In genomic region chr5:158398360-158399201, GRCh38 we compare ENCODE assay signal across 11 cellular contexts.
A peak's percentile ranks its signal among the peaks of the same experiment; 100 is the strongest.
DNase-seq lines count a peak whose midpoint lies in the region; ATAC-seq and TF ChIP-seq lines count a peak whose summit lies in the region.
"Had no signal": no experiment of that assay in that cellular context is flagged by ENCODE, and none has a peak within 500 bp of the region (broad histone marks: within the 10 kb centered on the region; RNA-seq: fewer than 3 reads in every experiment).

No MANE protein-coding gene starts in this region.

- DNase-seq in mesenteric fat pad (ENCODE audit: low spot score) (no peak), brain microvascular endothelial cell (no peak)
- DNase-seq in stimulated activated naive CD8-positive, alpha-beta T cell treated with anti-CD3 and anti-CD28 coated beads, Interleukin-15, amount 100 ng/mL, for 72 hours: no peak
- DNase-seq in stimulated activated CD4-positive, alpha-beta T cell treated with anti-CD3 and anti-CD28 coated beads, Interleukin-4, amount 100 ng/mL, for 4 hours: no peak
- DNase-seq: effector memory CD4-positive, alpha-beta T cell; NCI-H446; SW 1271 had no signal

- no peaks in the 10 kb centered on the region for H3K36me3 ChIP-seq in brain microvascular endothelial cell (replicated peaks)

- in situ Hi-C loops in brain microvascular endothelial cell (cut with HindIII; ENCODE audit: low pct_ligation_motif_present, low sequenced_read_pairs): no loop called here

- peaks cover 7% of the 10 kb centered on the region for H3K4me1 Mint-ChIP-seq in stimulated activated naive CD8-positive, alpha-beta T cell treated with anti-CD3 and anti-CD28 coated beads, Interleukin-15, amount 100 ng/mL, for 72 hours

- no peak for TF ChIP-seq CTCF in brain microvascular endothelial cell (IDR thresholded peaks at IDR 0.05; ENCODE audit: low read depth, low read length, missing control alignments)

- peak; percentile 85 for ATAC-seq in GM19372 (IDR thresholded peaks at IDR 0.05; ENCODE audit: low read depth, unreplicated experiment)
- ATAC-seq in HG02763 (IDR thresholded peaks at IDR 0.05; ENCODE audit: unreplicated experiment): peak; percentile 92
- ATAC-seq in HG03460 (IDR thresholded peaks at IDR 0.05; ENCODE audit: unreplicated experiment): peak; percentile 88
- no peak for ATAC-seq in stimulated activated naive CD8-positive, alpha-beta T cell treated with anti-CD3 and anti-CD28 coated beads, Interleukin-15, amount 100 ng/mL, for 72 hours

- H3K27me3 ChIP-seq in brain microvascular endothelial cell (replicated peaks): no peaks in the 10 kb centered on the region

- H3K9me3 Mint-ChIP-seq in stimulated activated naive CD8-positive, alpha-beta T cell treated with anti-CD3 and anti-CD28 coated beads, Interleukin-15, amount 100 ng/mL, for 72 hours: peaks cover 6 to 10% of the 10 kb centered on the region in 2 donors

- no peak overlapping the region for H3K4me3 Mint-ChIP-seq in stimulated activated naive CD8-positive, alpha-beta T cell treated with anti-CD3 and anti-CD28 coated beads, Interleukin-15, amount 100 ng/mL, for 72 hours

- H3K27me3 Mint-ChIP-seq in stimulated activated naive CD8-positive, alpha-beta T cell treated with anti-CD3 and anti-CD28 coated beads, Interleukin-15, amount 100 ng/mL, for 72 hours: no peaks in the 10 kb centered on the region

- no peak overlapping the region for H3K27ac ChIP-seq in brain microvascular endothelial cell
- H3K27ac ChIP-seq: KMS-11 had no signal

- H3K27ac Mint-ChIP-seq in stimulated activated naive CD8-positive, alpha-beta T cell treated with anti-CD3 and anti-CD28 coated beads, Interleukin-15, amount 100 ng/mL, for 72 hours: no peak overlapping the region

- no peak overlapping the region for H3K4me3 ChIP-seq in brain microvascular endothelial cell (ENCODE audit: low read depth, low read length)
